Comparison of ENCODE assay signal across 1 cellular context in the genomic region with DNA sequence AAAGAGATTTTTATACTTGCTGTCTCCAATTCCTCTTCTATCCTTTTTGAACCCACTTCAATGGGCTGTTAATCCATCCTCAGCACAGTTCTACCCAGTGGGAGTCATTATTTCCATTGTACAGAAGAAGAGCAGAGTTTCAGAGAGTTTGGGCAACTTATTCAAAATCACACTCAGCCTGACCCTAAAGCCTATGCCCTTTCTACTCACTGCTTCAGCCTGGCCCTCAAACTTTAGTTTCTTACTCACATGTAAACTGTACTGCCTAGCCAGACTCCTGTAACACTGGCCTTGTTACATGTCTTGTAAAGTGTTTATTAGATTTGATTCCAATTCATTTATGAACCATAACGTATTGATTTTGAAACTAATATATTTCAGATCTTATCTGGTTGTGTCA.
TF ChIP-seq lines count a peak whose summit lies in the region.

No MANE protein-coding gene starts in this region.

TF ChIP-seq in H1, 55 proteins besides CTCF, POLR2A, EP300 and RAD21 (continued from another document):
- TF ChIP-seq SIN3A (conservative IDR thresholded peaks at IDR 0.05 in 1 of 2, IDR thresholded peaks at IDR 0.05 in 1 of 2; ENCODE audit: low read depth in 1 of 2, low read length in 2 of 2) = no peak
